9 cellular contexts compared by ENCODE assay signal in the genomic region with DNA sequence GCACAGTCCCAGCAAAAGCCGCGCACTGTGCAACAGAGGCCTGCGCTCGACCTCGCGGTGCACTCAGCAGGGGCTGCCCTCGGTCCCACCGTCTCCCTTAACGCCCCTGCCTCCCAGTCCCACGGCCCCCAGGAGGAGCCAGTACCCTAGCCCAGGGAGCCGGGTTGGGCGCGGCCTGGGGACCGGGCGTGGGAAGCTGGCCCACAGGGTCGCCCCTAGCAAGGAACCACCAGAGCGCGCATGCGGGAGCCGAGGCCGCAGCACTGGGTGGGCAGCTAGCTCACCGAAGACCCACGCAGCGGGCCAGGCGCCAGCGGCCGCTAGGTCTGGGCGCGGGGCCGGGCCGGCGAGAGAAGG. TPM values are rescaled to one million over a fixed set of nuclear protein-coding genes. Genes with fewer than 3 reads are reported as not detected.
DNase-seq lines count a peak whose midpoint lies in the region; ATAC-seq, FAIRE-seq and TF ChIP-seq lines count a peak whose summit lies in the region.
"Had no signal": no experiment of that assay in that cellular context is flagged by ENCODE, and none has a peak within 500 bp of the region (broad histone marks: within the 10 kb centered on the region; RNA-seq: fewer than 3 reads in every experiment).

No MANE protein-coding gene starts in this region.

- peak overlapping the region; percentile 48 for H3K4me3 Mint-ChIP-seq in activated CD4-positive, alpha-beta T cell treated with anti-CD3 and anti-CD28 coated beads, Interleukin-2, amount 10 ng/mL, durations not matched to agents 24 days and 14 days
- H3K4me3 Mint-ChIP-seq in activated naive CD8-positive, alpha-beta T cell treated with anti-CD3 and anti-CD28 coated beads for 36 hours: peak overlapping the region; percentile 52
- H3K4me3 Mint-ChIP-seq in stimulated activated naive CD8-positive, alpha-beta T cell treated with anti-CD3 and anti-CD28 coated beads, Interleukin-15, Interleukin-2, amounts not matched to agents 100 ng/mL and 50 ng/mL, for 24 hours: peak overlapping the region; percentile 51

- no peak for TF ChIP-seq CTCF in keratinocyte (optimal IDR thresholded peaks at IDR 0.05 in 1 of 3, IDR thresholded peaks at IDR 0.05 in 1 of 3, conservative IDR thresholded peaks at IDR 0.05 in 1 of 3; ENCODE audit: extremely low read depth in 1 of 3, insufficient read depth in 2 of 3, low read length in 3 of 3)

- dilution Hi-C loops in keratinocyte (cut with MboI; ENCODE audit: extremely low pct_ligation_motif_present, low sequenced_read_pairs): no loop called here

- H4K20me1 ChIP-seq in keratinocyte (ENCODE audit: control insufficient read depth, extremely low read depth, insufficient read depth, low read length): no peaks in the 10 kb centered on the region

- H3K36me3 ChIP-seq in keratinocyte (ENCODE audit: control insufficient read depth in 2 of 2, extremely low read depth in 1 of 2, insufficient read depth in 2 of 2, low read length in 2 of 2): no peaks in the 10 kb centered on the region

- H3K79me2 ChIP-seq in keratinocyte (ENCODE audit: control insufficient read depth, insufficient read depth, low read length): no peaks in the 10 kb centered on the region

- no peak overlapping the region for H3K27ac Mint-ChIP-seq in activated CD4-positive, alpha-beta T cell treated with anti-CD3 and anti-CD28 coated beads, Interleukin-2, amount 10 ng/mL, durations not matched to agents 24 days and 14 days
- H3K27ac Mint-ChIP-seq in activated naive CD8-positive, alpha-beta T cell treated with anti-CD3 and anti-CD28 coated beads for 36 hours: no peak overlapping the region
- no peak overlapping the region for H3K27ac Mint-ChIP-seq in stimulated activated naive CD8-positive, alpha-beta T cell treated with anti-CD3 and anti-CD28 coated beads, Interleukin-15, Interleukin-2, amounts not matched to agents 100 ng/mL and 50 ng/mL, for 24 hours

- no peaks in the 10 kb centered on the region for H3K9me1 ChIP-seq in keratinocyte (ENCODE audit: control insufficient read depth, extremely low read depth, insufficient read depth, low read length)

- H3K9me3 Mint-ChIP-seq in activated CD4-positive, alpha-beta T cell treated with anti-CD3 and anti-CD28 coated beads, Interleukin-2, amount 10 ng/mL, durations not matched to agents 24 days and 14 days: no peaks in the 10 kb centered on the region
- peaks cover under 1% of the 10 kb centered on the region for H3K9me3 Mint-ChIP-seq in activated naive CD8-positive, alpha-beta T cell treated with anti-CD3 and anti-CD28 coated beads for 36 hours
- H3K9me3 Mint-ChIP-seq in stimulated activated naive CD8-positive, alpha-beta T cell treated with anti-CD3 and anti-CD28 coated beads, Interleukin-15, Interleukin-2, amounts not matched to agents 100 ng/mL and 50 ng/mL, for 24 hours: no peaks in the 10 kb centered on the region

- H3K27ac ChIP-seq in keratinocyte (ENCODE audit: control insufficient read depth, insufficient read depth, low read length): no peak overlapping the region

- peak overlapping the region; percentile 78 for H2AFZ ChIP-seq in keratinocyte (ENCODE audit: control insufficient read depth, low read length)

- H3K4me2 ChIP-seq in keratinocyte (ENCODE audit: control insufficient read depth, extremely low read depth, insufficient read depth, low read depth, low read length): peak overlapping the region; percentile 71

- ATAC-seq in GM21576 (IDR thresholded peaks at IDR 0.05; ENCODE audit: unreplicated experiment): no peak

- H3K9ac ChIP-seq in keratinocyte (ENCODE audit: control insufficient read depth, extremely low read depth, insufficient read depth, low read length): peak overlapping the region; percentile 54

- H3K4me3 ChIP-seq in keratinocyte (ENCODE audit: control insufficient read depth in 2 of 3, extremely low read depth in 1 of 3, insufficient read depth in 2 of 3, low read depth in 1 of 3, low read length in 3 of 3): peak overlapping the region; percentile 49 to 59 (median 59)

- DNase-seq in activated CD4-positive, alpha-beta T cell treated with anti-CD3 and anti-CD28 coated beads, Interleukin-2, amount 10 ng/mL, durations not matched to agents 24 days and 14 days: no peak
- no peak for DNase-seq in activated CD4-positive, alpha-beta T cell treated with anti-CD3 and anti-CD28 coated beads, Interleukin-2, amount 50 U/mL, for 4 hours
- DNase-seq in activated naive CD8-positive, alpha-beta T cell treated with anti-CD3 and anti-CD28 coated beads for 36 hours: no peak
- DNase-seq in keratinocyte (ENCODE audit: low read depth, low spot score) (no peak), amygdala (lab: John Stamatoyannopoulos, UW) (no peak), cerebellar nuclear complex (lab: John Stamatoyannopoulos, UW) (no peak)

- H3K27me3 ChIP-seq in keratinocyte (ENCODE audit: control insufficient read depth, extremely low read depth, insufficient read depth, low read length): no peaks in the 10 kb centered on the region

- intact Hi-C loops in activated CD4-positive, alpha-beta T cell treated with anti-CD3 and anti-CD28 coated beads, Interleukin-2, amount 10 ng/mL, durations not matched to agents 24 days and 14 days (cut with micrococcal nuclease): loop anchor here (1.0 to 2.0 kb wide), 3 partner anchors 22 to 193 kb away; partner anchors contain the start of genes JMJD4, SNAP47 and ZNF678

- H3K9me3 ChIP-seq in keratinocyte (ENCODE audit: control insufficient read depth, low read depth, low read length): no peaks in the 10 kb centered on the region

- H3K27me3 Mint-ChIP-seq in activated CD4-positive, alpha-beta T cell treated with anti-CD3 and anti-CD28 coated beads, Interleukin-2, amount 10 ng/mL, durations not matched to agents 24 days and 14 days: peaks cover 5% of the 10 kb centered on the region
- no peaks in the 10 kb centered on the region for H3K27me3 Mint-ChIP-seq in activated naive CD8-positive, alpha-beta T cell treated with anti-CD3 and anti-CD28 coated beads for 36 hours
- no peaks in the 10 kb centered on the region for H3K27me3 Mint-ChIP-seq in stimulated activated naive CD8-positive, alpha-beta T cell treated with anti-CD3 and anti-CD28 coated beads, Interleukin-15, Interleukin-2, amounts not matched to agents 100 ng/mL and 50 ng/mL, for 24 hours

- H3K4me1 Mint-ChIP-seq in activated CD4-positive, alpha-beta T cell treated with anti-CD3 and anti-CD28 coated beads, Interleukin-2, amount 10 ng/mL, durations not matched to agents 24 days and 14 days: peaks cover 5% of the 10 kb centered on the region
- H3K4me1 Mint-ChIP-seq in activated naive CD8-positive, alpha-beta T cell treated with anti-CD3 and anti-CD28 coated beads for 36 hours: peaks cover 5% of the 10 kb centered on the region
- H3K4me1 Mint-ChIP-seq in stimulated activated naive CD8-positive, alpha-beta T cell treated with anti-CD3 and anti-CD28 coated beads, Interleukin-15, Interleukin-2, amounts not matched to agents 100 ng/mL and 50 ng/mL, for 24 hours (ENCODE audit: low read depth): peaks cover 9% of the 10 kb centered on the region

- FAIRE-seq in keratinocyte (lab: Jason Lieb, UNC): no peak
- FAIRE-seq: TTC549 had no signal

- H3K4me1 ChIP-seq in keratinocyte (ENCODE audit: control insufficient read depth, extremely low read depth, insufficient read depth, low read length): no peaks in the 10 kb centered on the region

- H3K36me3 Mint-ChIP-seq in activated CD4-positive, alpha-beta T cell treated with anti-CD3 and anti-CD28 coated beads, Interleukin-2, amount 10 ng/mL, durations not matched to agents 24 days and 14 days (ENCODE audit: low read depth): no peaks in the 10 kb centered on the region
- H3K36me3 Mint-ChIP-seq in activated naive CD8-positive, alpha-beta T cell treated with anti-CD3 and anti-CD28 coated beads for 36 hours: peaks cover 3% of the 10 kb centered on the region
- no peaks in the 10 kb centered on the region for H3K36me3 Mint-ChIP-seq in stimulated activated naive CD8-positive, alpha-beta T cell treated with anti-CD3 and anti-CD28 coated beads, Interleukin-15, Interleukin-2, amounts not matched to agents 100 ng/mL and 50 ng/mL, for 24 hours (ENCODE audit: low read depth)

RNA-seq across cellular contexts. Expression of gene ZNF678, which starts 21.6 kb away (rescaled TPM):
- 4.7 and 6.0 TPM in 2 replicates for total RNA-seq in activated CD4-positive, alpha-beta T cell treated with anti-CD3 and anti-CD28 coated beads, Interleukin-2, amount 10 ng/mL, durations not matched to agents 24 days and 14 days
- 1 to 10 TPM; 5.5 to 5.6 TPM for total RNA-seq in activated naive CD8-positive, alpha-beta T cell treated with anti-CD3 and anti-CD28 coated beads for 36 hours
- 1.5 to 3.0 TPM (median 2.2 TPM) in 3 replicates for polyA plus RNA-seq in keratinocyte
- 1.1 TPM for polyA plus RNA-seq in keratinocyte (2011; ENCODE audit: low read depth)
- 0.64 and 0.91 TPM in 2 replicates for polyA plus RNA-seq in keratinocyte (2011; cell fraction: cytosol; rRNA removed)
- polyA plus RNA-seq in keratinocyte (2011; cell fraction: nucleus; rRNA removed): 3.0 and 5.1 TPM in 2 replicates
- polyA plus RNA-seq in keratinocyte (2012; ENCODE audit: low replicate concordance): 0.52 and 1.5 TPM in 2 replicates
- 4.9 to 15.3 TPM (median 12.4 TPM) in 3 replicates for polyA minus RNA-seq in keratinocyte
- 5.0 TPM for polyA minus RNA-seq in keratinocyte (2011; cell fraction: cytosol; rRNA and poly(A)+ RNA removed)
- polyA minus RNA-seq in keratinocyte (2011; cell fraction: nucleus; rRNA and poly(A)+ RNA removed): 12.3 and 17.5 TPM in 2 replicates
